9 cellular contexts compared by ENCODE assay signal in genomic region chr14:94601961-94602391, GRCh38. TPM values are rescaled to one million over a fixed set of nuclear protein-coding genes. Genes with fewer than 3 reads are reported as not detected.
DNase-seq lines count a peak whose midpoint lies in the region; ATAC-seq, FAIRE-seq and TF ChIP-seq lines count a peak whose summit lies in the region.
"Had no signal": no experiment of that assay in that cellular context is flagged by ENCODE, and none has a peak within 500 bp of the region (broad histone marks: within the 10 kb centered on the region; RNA-seq: fewer than 3 reads in every experiment).

No MANE protein-coding gene starts in this region.

- DNase-seq in A673 (ENCODE audit: low spot score): peak; percentile 37
- DNase-seq in RCC 7860 (ENCODE audit: low spot score): peak; percentile 31
- DNase-seq in fibroblast of gingiva (ENCODE audit: low read depth): peak; percentile 90
- DNase-seq in NCI-H446 (lab: John Stamatoyannopoulos, UW): no peak
- no peak for DNase-seq in activated CD8-positive, alpha-beta T cell treated with anti-CD3 and anti-CD28 coated beads for 36 hours
- no peak for DNase-seq in retina
- no peak for DNase-seq in NCI-H187 treated with DMSO at 0.1 percent for 48 hours (lab: John Stamatoyannopoulos, UW)

- BruUV-seq in A673 (replicated peaks; lab: Mats Ljungman, UMichigan): no TSS peak

- no peak for FAIRE-seq in RCC 7860 (lab: Jason Lieb, UNC)

- POLR2A ChIA-PET in A673 (lab: Charles Lee; ENCODE audit: low non-redundant PET): no interaction called here
- POLR2A ChIA-PET in activated CD8-positive, alpha-beta T cell treated with anti-CD3 and anti-CD28 coated beads for 36 hours (lab: Charles Lee): no interaction called here

- intact Hi-C loops in A673 (cut with micrococcal nuclease; ENCODE audit: unreplicated experiment): no loop called here
- intact Hi-C loops in activated CD8-positive, alpha-beta T cell treated with anti-CD3 and anti-CD28 coated beads for 36 hours (cut with micrococcal nuclease): no loop called here

- peaks cover 39% of the 10 kb centered on the region for H3K4me1 Mint-ChIP-seq in nephron
- H3K4me1 Mint-ChIP-seq in activated CD8-positive, alpha-beta T cell treated with anti-CD3 and anti-CD28 coated beads for 36 hours (ENCODE audit: low read depth): no peaks in the 10 kb centered on the region

- no peak overlapping the region for H3K27ac ChIP-seq in A673 (ENCODE audit: low read depth, low read length, poor library complexity, severe bottlenecking)

- H3K36me3 Mint-ChIP-seq in nephron (ENCODE audit: low read depth): no peaks in the 10 kb centered on the region
- no peaks in the 10 kb centered on the region for H3K36me3 Mint-ChIP-seq in activated CD8-positive, alpha-beta T cell treated with anti-CD3 and anti-CD28 coated beads for 36 hours (ENCODE audit: low read depth)

- H3K36me3 ChIP-seq in A673 (ENCODE audit: insufficient read depth, low read length, poor library complexity, severe bottlenecking): no peaks in the 10 kb centered on the region

- H3K4me3 Mint-ChIP-seq in nephron: no peak overlapping the region
- H3K4me3 Mint-ChIP-seq in activated CD8-positive, alpha-beta T cell treated with anti-CD3 and anti-CD28 coated beads for 36 hours: no peak overlapping the region

- no peak overlapping the region for H3K4me3 ChIP-seq in A673 (ENCODE audit: low read depth, low read length, poor library complexity, severe bottlenecking)

- H3K9me3 ChIP-seq in A673 (ENCODE audit: low read depth, low read length, poor library complexity, severe bottlenecking): no peaks in the 10 kb centered on the region

- H3K9me3 Mint-ChIP-seq in nephron: no peaks in the 10 kb centered on the region
- no peaks in the 10 kb centered on the region for H3K9me3 Mint-ChIP-seq in activated CD8-positive, alpha-beta T cell treated with anti-CD3 and anti-CD28 coated beads for 36 hours

- TF ChIP-seq CTCF in A673 (conservative IDR thresholded peaks at IDR 0.05; ENCODE audit: low read depth, low read length) (no peak), nephron (IDR thresholded peaks at IDR 0.05; ENCODE audit: unreplicated experiment in 3 of 3) (no peak)
- no peak for TF ChIP-seq CTCF in activated CD8-positive, alpha-beta T cell treated with anti-CD3 and anti-CD28 coated beads for 36 hours (IDR thresholded peaks at IDR 0.05)

- H3K27ac Mint-ChIP-seq in nephron: peak overlapping the region; percentile 33 to 78 (median 77)
- H3K27ac Mint-ChIP-seq in activated CD8-positive, alpha-beta T cell treated with anti-CD3 and anti-CD28 coated beads for 36 hours: no peak overlapping the region

- H3K4me1 ChIP-seq in A673 (ENCODE audit: insufficient read depth, low read length, poor library complexity, severe bottlenecking): peaks cover 26% of the 10 kb centered on the region

- H3K27me3 ChIP-seq in A673 (replicated peaks; ENCODE audit: insufficient read depth, low read depth, low read length, poor library complexity): no peaks in the 10 kb centered on the region

- H3K27me3 Mint-ChIP-seq in nephron (ENCODE audit: low read depth): peaks cover 7% of the 10 kb centered on the region
- peaks cover 3% of the 10 kb centered on the region for H3K27me3 Mint-ChIP-seq in activated CD8-positive, alpha-beta T cell treated with anti-CD3 and anti-CD28 coated beads for 36 hours

- ATAC-seq in activated CD8-positive, alpha-beta T cell treated with anti-CD3 and anti-CD28 coated beads for 36 hours: no peak

- CTCF ChIA-PET in A673 (lab: Charles Lee): no interaction called here
- CTCF ChIA-PET in activated CD8-positive, alpha-beta T cell treated with anti-CD3 and anti-CD28 coated beads for 36 hours (lab: Charles Lee): interaction anchor here (1.3 kb wide), 1 partner anchor 20 kb away, joined by 3 read pairs; no protein-coding TSS in a partner anchor

RNA-seq across cellular contexts. Expression of gene SERPINA3, which starts 10.2 kb away (rescaled TPM):
- 0.17 TPM in 1 of 2 replicates, not detected in the other for total RNA-seq in A673 (2021)
- total RNA-seq in activated CD8-positive, alpha-beta T cell treated with anti-CD3 and anti-CD28 coated beads for 36 hours: not detected
- total RNA-seq: T-helper 2 cell treated with Interferon-gamma antibody and Interleukin-4, amounts not matched to agents 100 ng/mL and 5 ng/mL, for 36 hours had no signal

RNA-seq across cellular contexts. Expression of gene SERPINA5, which starts 20.8 kb away (rescaled TPM):
- total RNA-seq in A673 (2021): not detected in 2 replicates
- not detected for total RNA-seq in activated CD8-positive, alpha-beta T cell treated with anti-CD3 and anti-CD28 coated beads for 36 hours
- total RNA-seq: T-helper 2 cell treated with Interferon-gamma antibody and Interleukin-4, amounts not matched to agents 100 ng/mL and 5 ng/mL, for 36 hours had no signal

RNA-seq across cellular contexts. Expression of gene SERPINA4, which starts 40.7 kb away (rescaled TPM):
- total RNA-seq in A673 (2021): not detected in 2 replicates
- total RNA-seq in activated CD8-positive, alpha-beta T cell treated with anti-CD3 and anti-CD28 coated beads for 36 hours: not detected
- total RNA-seq: T-helper 2 cell treated with Interferon-gamma antibody and Interleukin-4, amounts not matched to agents 100 ng/mL and 5 ng/mL, for 36 hours had no signal

Comparison
In these comparisons a context has a peak if more than half of its experiments do, and no peak if none do; other contexts are left out.
1. DNase-seq: peak in A673 (single experiment), RCC 7860 (single experiment) and fibroblast of gingiva (single experiment); none in NCI-H446 (0 of 2), activated CD8-positive, alpha-beta T cell treated with anti-CD3 and anti-CD28 coated beads for 36 hours (single experiment), retina (single experiment) and NCI-H187 treated with DMSO at 0.1 percent for 48 hours (single experiment).